Comparison of ENCODE assay signal across 8 cellular contexts in genomic region chr3:14124223-14124614, GRCh38. TPM values are rescaled to one million over a fixed set of nuclear protein-coding genes. Genes with fewer than 3 reads are reported as not detected.
DNase-seq lines count a peak whose midpoint lies in the region; ATAC-seq lines count a peak whose summit lies in the region.

No MANE protein-coding gene starts in this region.

- WGBS in right cardiac atrium = under 1% methylated on average over 37 of the region's 37 CpGs

- H3K9me3 ChIP-seq in right cardiac atrium (ENCODE audit: control insufficient read depth, low read length) = no peaks in the 10 kb centered on the region

- H3K4me3 ChIP-seq in right cardiac atrium (ENCODE audit: low read length) = peak overlapping the region; percentile 72

- no peaks in the 10 kb centered on the region for H3K27me3 ChIP-seq in right cardiac atrium (ENCODE audit: control insufficient read depth, insufficient read depth)

- intact Hi-C loops in right cardiac atrium (cut with DNase I) (loop anchor here in 1 of 4 donors (2.0 to 10.0 kb wide), 2 partner anchors 55 to 229 kb away; partner anchors contain the start of genes LSM3 and XPC), sciatic nerve (cut with DNase I) (no loop called here)

- peaks cover 19% of the 10 kb centered on the region for H3K4me1 ChIP-seq in right cardiac atrium (ENCODE audit: control insufficient read depth, insufficient read depth, low read length)

- H3K27ac ChIP-seq in right cardiac atrium (ENCODE audit: low read length) = peak overlapping the region; percentile 84

- DNase-seq in COLO668 (lab: John Stamatoyannopoulos, UW; ENCODE audit: unreplicated experiment) (peak; percentile 39), SK-N-DZ (ENCODE audit: low spot score) (peak; percentile 75), amygdala (lab: John Stamatoyannopoulos, UW) (peak in 44 of 56 donors; percentile 34 to 85 (median 68)), right cardiac atrium (peak; percentile 79 to 89 (median 86)), sciatic nerve (ENCODE audit: low spot score) (peak; percentile 83), NCI-H1930 (lab: John Stamatoyannopoulos, UW) (no peak)

- peak; percentile 35 for ATAC-seq in GM19467 (IDR thresholded peaks at IDR 0.05; ENCODE audit: unreplicated experiment)
- ATAC-seq in HG03575 (IDR thresholded peaks at IDR 0.05; ENCODE audit: extremely low read depth, insufficient number of reproducible peaks, low FRiP score, unreplicated experiment) = peak; percentile 23
- peak; percentile 45 to 59 for ATAC-seq in right cardiac atrium
- ATAC-seq in sciatic nerve = peak; percentile 8

RNA-seq across cellular contexts. Expression of gene CHCHD4, which starts 0.5 kb away (rescaled TPM):
- 36.0 and 42.6 TPM in 2 replicates for polyA plus RNA-seq in SK-N-DZ (2014; cell fraction: cytosol; rRNA removed)
- 19.9 and 26.3 TPM in 2 replicates for polyA plus RNA-seq in SK-N-DZ (2014; cell fraction: nucleus; rRNA removed)
- total RNA-seq in right cardiac atrium (10 to 100 TPM; 21.0 to 30.9 (median 27.4) TPM), sciatic nerve (11.1 TPM)
- polyA plus RNA-seq in right cardiac atrium = 33.4 TPM

RNA-seq across cellular contexts. Expression of gene TMEM43, which starts 0.6 kb away (rescaled TPM):
- 75.8 and 80.9 TPM in 2 replicates for polyA plus RNA-seq in SK-N-DZ (2014; cell fraction: cytosol; rRNA removed)
- polyA plus RNA-seq in SK-N-DZ (2014; cell fraction: nucleus; rRNA removed) = 72.5 and 87.5 TPM in 2 replicates
- total RNA-seq in right cardiac atrium (100 to 1,000 TPM in 1 of 4 donors, 10 to 100 TPM in 3; 52.4 to 103 (median 68.7) TPM), sciatic nerve (67.7 TPM)
- polyA plus RNA-seq in right cardiac atrium = 46.7 TPM

RNA-seq across cellular contexts. Expression of gene XPC, which starts 54.2 kb away (rescaled TPM):
- 32.3 and 35.1 TPM in 2 replicates for polyA plus RNA-seq in SK-N-DZ (2014; cell fraction: cytosol; rRNA removed)
- polyA plus RNA-seq in SK-N-DZ (2014; cell fraction: nucleus; rRNA removed) = 50.3 and 63.1 TPM in 2 replicates
- total RNA-seq in right cardiac atrium (10 to 100 TPM; 10.7 to 16.1 (median 14.4) TPM), sciatic nerve (54.2 TPM)
- 8.8 TPM for polyA plus RNA-seq in right cardiac atrium

RNA-seq across cellular contexts. Expression of gene LSM3, which starts 54.4 kb away (rescaled TPM):
- 42.8 and 54.0 TPM in 2 replicates for polyA plus RNA-seq in SK-N-DZ (2014; cell fraction: cytosol; rRNA removed)
- 31.0 and 39.0 TPM in 2 replicates for polyA plus RNA-seq in SK-N-DZ (2014; cell fraction: nucleus; rRNA removed)
- 10 to 100 TPM; 13.5 to 16.5 (median 15.2) TPM for total RNA-seq in right cardiac atrium
- polyA plus RNA-seq in right cardiac atrium = 17.8 TPM
- total RNA-seq in sciatic nerve = 8.9 TPM

Comparison
In these comparisons a context has a peak if more than half of its experiments do, and no peak if none do; other contexts are left out.
1. DNase-seq: peak in COLO668 (single experiment), SK-N-DZ (single experiment), amygdala (44 of 56), right cardiac atrium (3 of 3) and sciatic nerve (single experiment); none in NCI-H1930 (0 of 2).
2. Peak in every context shown above with its lines, with median percentiles within 50 percentile points of each other: ATAC-seq.